In the genomic region with DNA sequence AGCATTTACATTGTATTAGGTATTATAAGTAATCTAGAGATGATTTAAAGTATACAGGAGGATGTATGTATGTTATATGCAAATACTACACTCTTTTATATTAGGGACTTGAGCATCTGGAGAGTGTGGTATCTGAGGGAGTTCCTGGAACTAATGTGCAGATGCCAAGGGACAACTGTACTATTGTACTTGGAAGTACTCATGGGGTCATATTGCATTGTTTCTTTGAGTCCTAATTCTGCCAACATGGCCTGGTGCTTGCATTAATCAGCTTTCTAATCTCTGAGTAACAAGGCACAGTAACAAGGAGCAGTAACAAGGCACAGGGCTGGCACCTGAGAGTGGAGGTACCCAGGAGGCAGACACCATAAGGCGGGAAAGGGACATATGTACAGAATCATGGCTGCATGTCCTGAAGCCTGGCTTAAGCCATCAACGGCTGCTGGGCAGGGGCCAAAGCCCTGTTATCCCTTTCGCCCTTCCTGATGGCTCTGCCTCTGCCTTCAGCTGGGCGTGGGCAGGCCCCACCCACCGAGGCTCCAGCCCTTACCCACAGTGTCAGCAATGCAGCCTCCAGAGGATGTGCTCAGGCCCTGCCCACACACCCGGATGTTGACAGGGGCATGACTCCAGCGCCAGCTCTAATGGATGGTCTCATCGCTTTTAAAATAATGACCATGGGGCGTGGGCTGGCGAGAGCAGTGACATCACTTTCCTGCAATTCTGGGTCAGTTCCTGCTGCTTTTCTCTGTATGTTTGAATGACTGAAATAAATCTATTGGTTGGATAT, we compare ENCODE assay signal across 17 cellular contexts. TPM values are rescaled to one million over a fixed set of nuclear protein-coding genes. Genes with fewer than 3 reads are reported as not detected.
DNase-seq lines count a peak whose midpoint lies in the region; ATAC-seq and TF ChIP-seq lines count a peak whose summit lies in the region.
"Had no signal": no experiment of that assay in that cellular context is flagged by ENCODE, and none has a peak within 500 bp of the region (broad histone marks: within the 10 kb centered on the region; RNA-seq: fewer than 3 reads in every experiment).

No MANE protein-coding gene starts in this region.

- peak in 1 of 4 donors; percentile 17 for TF ChIP-seq EP300 in upper lobe of left lung (IDR thresholded peaks at IDR 0.05)

- H3K9me3 Mint-ChIP-seq in MCF 10A (ENCODE audit: unreplicated experiment) (no peaks in the 10 kb centered on the region), T-cell (no peaks in the 10 kb centered on the region)
- H3K9me3 Mint-ChIP-seq: activated naive CD8-positive, alpha-beta T cell treated with anti-CD3 and anti-CD28 coated beads, Interleukin-2, amount 50 U/mL, for 24 hours; CD4-positive, alpha-beta T cell had no signal

- H3K4me2 ChIP-seq in mammary epithelial cell (ENCODE audit: insufficient read depth, low read depth, low read length): no peak overlapping the region

- CTCF ChIA-PET in MCF 10A (lab: Yijun Ruan, JAX) (interaction anchor here (0.7 to 1.6 kb wide), 2 partner anchors 23 to 166 kb away, joined by 3 to 6 read pairs; a partner anchor contains a TSS), mammary epithelial cell (lab: Charles Lee; ENCODE audit: low non-redundant PET) (no interaction called here), T-cell (lab: Charles Lee) (no interaction called here)

- POLR2A ChIA-PET in MCF 10A (lab: Yijun Ruan, JAX): interaction anchor here (0.6 kb wide), 1 partner anchor 367 kb away, joined by 3 read pairs; no protein-coding TSS in a partner anchor
- POLR2A ChIA-PET in T-cell (lab: Charles Lee): no interaction called here

- intact Hi-C loops in MCF 10A (cut with micrococcal nuclease) (no loop called here), mammary epithelial cell (cut with micrococcal nuclease) (no loop called here)

- no peak overlapping the region for H3K27ac Mint-ChIP-seq in MCF 10A (ENCODE audit: low read depth, unreplicated experiment)
- H3K27ac Mint-ChIP-seq in T-cell: no peak overlapping the region
- H3K27ac Mint-ChIP-seq: activated CD4-positive, alpha-beta memory T cell treated with anti-CD3 and anti-CD28 coated beads for 36 hours; activated naive CD8-positive, alpha-beta T cell treated with anti-CD3 and anti-CD28 coated beads, Interleukin-2, amount 50 U/mL, for 24 hours; CD4-positive, alpha-beta T cell had no signal

- ATAC-seq in upper lobe of left lung (ENCODE audit: low FRiP score in 2 of 2) (peak; percentile 53 to 60), HG02763 (IDR thresholded peaks at IDR 0.05; ENCODE audit: unreplicated experiment) (no peak), T-cell (replicated peaks in 1 of 4) (no peak)
- ATAC-seq: activated naive CD8-positive, alpha-beta T cell treated with anti-CD3 and anti-CD28 coated beads, Interleukin-2, amount 50 U/mL, for 24 hours had no signal

- DNase-seq in MCF 10A (ENCODE audit: unreplicated experiment): peak; percentile 33
- DNase-seq in mammary epithelial cell: no peak
- DNase-seq in RKO (ENCODE audit: low spot score): peak; percentile 89
- peak; percentile 60 for DNase-seq in fibroblast of mammary gland (ENCODE audit: low read depth)
- peak; percentile 30 to 41 for DNase-seq in upper lobe of left lung
- DNase-seq in T-cell: no peak
- DNase-seq in occipital lobe (lab: John Stamatoyannopoulos, UW): no peak
- DNase-seq: activated CD4-positive, alpha-beta memory T cell treated with anti-CD3 and anti-CD28 coated beads for 36 hours; activated naive CD8-positive, alpha-beta T cell treated with anti-CD3 and anti-CD28 coated beads, Interleukin-2, amount 50 U/mL, for 24 hours; activated T-cell treated with anti-CD3 and anti-CD28 coated beads, Interleukin-2, amount 50 U/mL, for 48 hours; CD4-positive, alpha-beta T cell; KBM-7; NCI-H1105 treated with DMSO at 0.1 percent for 48 hours had no signal

- H3K9me3 ChIP-seq in mammary epithelial cell (replicated peaks; ENCODE audit: insufficient read depth, low read length): no peaks in the 10 kb centered on the region
- H3K9me3 ChIP-seq in upper lobe of left lung: no peaks in the 10 kb centered on the region
- H3K9me3 ChIP-seq: tibial nerve had no signal

- H2AFZ ChIP-seq in mammary epithelial cell (ENCODE audit: low read depth, low read length): no peak overlapping the region

- 83% methylated on average over 8 of the region's 10 CpGs for WGBS in mammary epithelial cell (ENCODE audit: low coverage, missing lambda C conversion rate)
- 68 to 70% methylated on average over 3 to 10 of the region's 10 CpGs for WGBS in upper lobe of left lung, 2 donors

- no peak overlapping the region for H3K4me3 Mint-ChIP-seq in MCF 10A (ENCODE audit: unreplicated experiment)
- H3K4me3 Mint-ChIP-seq in T-cell: no peak overlapping the region
- H3K4me3 Mint-ChIP-seq: activated CD4-positive, alpha-beta memory T cell treated with anti-CD3 and anti-CD28 coated beads for 36 hours; activated naive CD8-positive, alpha-beta T cell treated with anti-CD3 and anti-CD28 coated beads, Interleukin-2, amount 50 U/mL, for 24 hours; CD4-positive, alpha-beta T cell had no signal

- H3K79me2 ChIP-seq in mammary epithelial cell (ENCODE audit: insufficient read depth, low read length): no peaks in the 10 kb centered on the region

- no peaks in the 10 kb centered on the region for H3K4me1 ChIP-seq in mammary epithelial cell (ENCODE audit: insufficient read depth, low read length)
- H3K4me1 ChIP-seq in upper lobe of left lung: no peaks in the 10 kb centered on the region
- H3K4me1 ChIP-seq: tibial nerve had no signal

- H3K4me3 ChIP-seq in mammary epithelial cell (replicated peaks in 1 of 3; ENCODE audit: insufficient read depth in 1 of 3, low read depth in 2 of 3, low read length in 3 of 3) (no peak overlapping the region), fibroblast of mammary gland (ENCODE audit: control insufficient read depth, low read depth, low read length) (no peak overlapping the region), upper lobe of left lung (no peak overlapping the region)
- H3K4me3 ChIP-seq: skin epidermis, tibial nerve had no signal

- H3K36me3 ChIP-seq in mammary epithelial cell (ENCODE audit: insufficient read depth, low read length) (no peaks in the 10 kb centered on the region), upper lobe of left lung (no peaks in the 10 kb centered on the region)
- H3K36me3 ChIP-seq: tibial nerve had no signal

- peaks cover 3% of the 10 kb centered on the region for H3K36me3 Mint-ChIP-seq in MCF 10A (ENCODE audit: insufficient read depth, unreplicated experiment)
- H3K36me3 Mint-ChIP-seq in T-cell: no peaks in the 10 kb centered on the region
- H3K36me3 Mint-ChIP-seq: activated CD4-positive, alpha-beta memory T cell treated with anti-CD3 and anti-CD28 coated beads for 36 hours had no signal

- H3K27me3 Mint-ChIP-seq in MCF 10A (ENCODE audit: insufficient read depth, unreplicated experiment) (no peaks in the 10 kb centered on the region), T-cell (peaks cover 4 to 6% of the 10 kb centered on the region in 2 donors)
- H3K27me3 Mint-ChIP-seq: activated CD4-positive, alpha-beta memory T cell treated with anti-CD3 and anti-CD28 coated beads for 36 hours had no signal

- dilution Hi-C loops in mammary epithelial cell (cut with HindIII; ENCODE audit: low sequenced_read_pairs): no loop called here

- H3K27ac ChIP-seq in mammary epithelial cell (ENCODE audit: insufficient read depth, low read depth, low read length) (no peak overlapping the region), upper lobe of left lung (peak overlapping the region in 3 of 4 donors; percentile 44 to 49 (median 49))
- H3K27ac ChIP-seq: skin epidermis, tibial nerve had no signal

- H3K27me3 ChIP-seq in mammary epithelial cell (ENCODE audit: insufficient read depth, low read length): no peaks in the 10 kb centered on the region
- no peaks in the 10 kb centered on the region for H3K27me3 ChIP-seq in upper lobe of left lung
- H3K27me3 ChIP-seq: tibial nerve had no signal

- in situ Hi-C loops in mammary epithelial cell (cut with MboI; ENCODE audit: low sequenced_read_pairs in 2 of 2): no loop called here

- no peak for TF ChIP-seq POLR2A in upper lobe of left lung (IDR thresholded peaks at IDR 0.05)

- H3K4me1 Mint-ChIP-seq in MCF 10A (ENCODE audit: insufficient read depth, unreplicated experiment) (no peaks in the 10 kb centered on the region), T-cell (peaks cover 19 to 26% (median 21%) of the 10 kb centered on the region in 3 donors)

- TF ChIP-seq CTCF in MCF 10A (IDR thresholded peaks at IDR 0.05; ENCODE audit: unreplicated experiment): no peak
- TF ChIP-seq CTCF in mammary epithelial cell (conservative IDR thresholded peaks at IDR 0.05 in 1 of 2, IDR thresholded peaks at IDR 0.05 in 1 of 2; ENCODE audit: extremely low read depth in 1 of 2, insufficient read depth in 1 of 2, low read depth in 1 of 2, low read length in 2 of 2): no peak
- TF ChIP-seq CTCF in fibroblast of mammary gland (conservative IDR thresholded peaks at IDR 0.05; ENCODE audit: control insufficient read depth, insufficient read depth, low read depth, low read length): no peak
- no peak for TF ChIP-seq CTCF in upper lobe of left lung (IDR thresholded peaks at IDR 0.05)

- no peaks in the 10 kb centered on the region for H4K20me1 ChIP-seq in mammary epithelial cell (ENCODE audit: insufficient read depth, low read length)

- no peak overlapping the region for H3K9ac ChIP-seq in mammary epithelial cell (ENCODE audit: insufficient read depth, low read length)

- BruUV-seq in MCF 10A (replicated peaks; lab: Mats Ljungman, UMichigan) (no TSS peak), mammary epithelial cell (replicated peaks; lab: Mats Ljungman, UMichigan) (no TSS peak)

RNA-seq across cellular contexts. Expression of a gene that starts 22.9 kb away (rescaled TPM):
- 0.14 and 0.44 TPM in 2 replicates for total RNA-seq in MCF 10A (2022)
- total RNA-seq in mammary epithelial cell: 1 to 10 TPM in 1 of 2 donors, under 1 TPM in 1; 0.35 to 1.3 TPM
- 0.18 TPM for polyA plus RNA-seq in mammary epithelial cell
- polyA minus RNA-seq in mammary epithelial cell: 0.83 TPM
- total RNA-seq in upper lobe of left lung: 10 to 100 TPM in 1 of 6 donors, 1 to 10 TPM in 4, under 1 TPM in 1; 0.59 to 38.8 (median 5.7) TPM
- 1 to 10 TPM in 2 of 5 donors, under 1 TPM in 1, not detected in 2; 0.63 to 1.2 (median 1.2) TPM for total RNA-seq in T-cell
- total RNA-seq in occipital lobe: 4.4 TPM
- total RNA-seq: CD4-positive, alpha-beta T cell; G401 had no signal

Comparison
In these comparisons a context has a peak if more than half of its experiments do, and no peak if none do; other contexts are left out.
1. DNase-seq: peak in MCF 10A (single experiment), RKO (single experiment), fibroblast of mammary gland (single experiment) and upper lobe of left lung (2 of 2); none in mammary epithelial cell (single experiment), T-cell (0 of 34) and occipital lobe (single experiment).
2. ATAC-seq: peak in upper lobe of left lung (2 of 2); none in HG02763 (single experiment) and T-cell (0 of 4).